8 cellular contexts compared by ENCODE assay signal in genomic region chr22:37077802-37078448, GRCh38. TPM values are rescaled to one million over a fixed set of nuclear protein-coding genes. Genes with fewer than 3 reads are reported as not detected.
A peak's percentile ranks its signal among the peaks of the same experiment; 100 is the strongest.
DNase-seq lines count a peak whose midpoint lies in the region; ATAC-seq lines count a peak whose summit lies in the region.

No MANE protein-coding gene starts in this region.

- H3K27me3 Mint-ChIP-seq in activated CD4-positive, alpha-beta memory T cell treated with anti-CD3 and anti-CD28 coated beads for 36 hours, result peaks cover 4% of the 10 kb centered on the region

- no peak overlapping the region for H3K4me3 ChIP-seq in MG63

- CTCF ChIA-PET in activated CD4-positive, alpha-beta memory T cell treated with anti-CD3 and anti-CD28 coated beads for 36 hours (lab: Charles Lee), result interaction anchor here (0.7 to 5.2 kb wide), 17 partner anchors 18 to 296 kb away, joined by 3 to 91 read pairs (median 4); partner anchors contain the start of gene IL2RB

- ATAC-seq in stimulated activated effector memory CD8-positive, alpha-beta T cell treated with anti-CD3 and anti-CD28 coated beads, Interleukin-12 subunit alpha, Interleukin-12 subunit beta, amount 100 ng/mL, for 72 hours, result peak; percentile 33
- ATAC-seq in GM18520 (IDR thresholded peaks at IDR 0.05; ENCODE audit: unreplicated experiment), result no peak
- ATAC-seq in GM21717 (IDR thresholded peaks at IDR 0.05; ENCODE audit: unreplicated experiment), result no peak

- peaks cover 45% of the 10 kb centered on the region for H3K27me3 ChIP-seq in MG63

- H3K9me3 Mint-ChIP-seq in activated CD4-positive, alpha-beta memory T cell treated with anti-CD3 and anti-CD28 coated beads for 36 hours, result no peaks in the 10 kb centered on the region
- H3K9me3 Mint-ChIP-seq in stimulated activated effector memory CD8-positive, alpha-beta T cell treated with anti-CD3 and anti-CD28 coated beads, Interleukin-12 subunit alpha, Interleukin-12 subunit beta, amount 100 ng/mL, for 72 hours, result no peaks in the 10 kb centered on the region

- H3K27ac Mint-ChIP-seq in activated CD4-positive, alpha-beta memory T cell treated with anti-CD3 and anti-CD28 coated beads for 36 hours, result peak overlapping the region; percentile 91
- H3K27ac Mint-ChIP-seq in stimulated activated effector memory CD8-positive, alpha-beta T cell treated with anti-CD3 and anti-CD28 coated beads, Interleukin-12 subunit alpha, Interleukin-12 subunit beta, amount 100 ng/mL, for 72 hours, result peak overlapping the region; percentile 99

- peaks cover 9% of the 10 kb centered on the region for H3K36me3 Mint-ChIP-seq in activated CD4-positive, alpha-beta memory T cell treated with anti-CD3 and anti-CD28 coated beads for 36 hours
- H3K36me3 Mint-ChIP-seq in stimulated activated effector memory CD8-positive, alpha-beta T cell treated with anti-CD3 and anti-CD28 coated beads, Interleukin-12 subunit alpha, Interleukin-12 subunit beta, amount 100 ng/mL, for 72 hours, result peaks cover 58% of the 10 kb centered on the region

- intact Hi-C loops in activated CD4-positive, alpha-beta memory T cell treated with anti-CD3 and anti-CD28 coated beads for 36 hours (cut with micrococcal nuclease), result loop anchor here (2.0 kb wide), 1 partner anchor 17 kb away; no protein-coding TSS in a partner anchor

- peak overlapping the region; percentile 49 for H3K4me3 Mint-ChIP-seq in activated CD4-positive, alpha-beta memory T cell treated with anti-CD3 and anti-CD28 coated beads for 36 hours
- H3K4me3 Mint-ChIP-seq in stimulated activated effector memory CD8-positive, alpha-beta T cell treated with anti-CD3 and anti-CD28 coated beads, Interleukin-12 subunit alpha, Interleukin-12 subunit beta, amount 100 ng/mL, for 72 hours, result peak overlapping the region; percentile 78

- POLR2A ChIA-PET in activated CD4-positive, alpha-beta memory T cell treated with anti-CD3 and anti-CD28 coated beads for 36 hours (lab: Charles Lee), result interaction anchor here (0.7 to 2.7 kb wide), 5 partner anchors 45 to 151 kb away, joined by 3 to 33 read pairs (median 4); partner anchors contain the start of gene IL2RB

- DNase-seq in GM03348 (ENCODE audit: low spot score) (peak; percentile 91), MG63 (peak; percentile 47), ecto neural progenitor cell (ENCODE audit: low spot score) (peak; percentile 86), mucosa of gallbladder (ENCODE audit: low spot score) (peak; percentile 63)
- DNase-seq in activated CD4-positive, alpha-beta memory T cell treated with anti-CD3 and anti-CD28 coated beads for 36 hours, result peak; percentile 91
- peak; percentile 92 to 94 for DNase-seq in stimulated activated effector memory CD8-positive, alpha-beta T cell treated with anti-CD3 and anti-CD28 coated beads, Interleukin-12 subunit alpha, Interleukin-12 subunit beta, amount 100 ng/mL, for 72 hours (ENCODE audit: low spot score in 2 of 2)

- no peaks in the 10 kb centered on the region for H3K36me3 ChIP-seq in MG63

- no peaks in the 10 kb centered on the region for H3K9me3 ChIP-seq in MG63

- H3K4me1 Mint-ChIP-seq in activated CD4-positive, alpha-beta memory T cell treated with anti-CD3 and anti-CD28 coated beads for 36 hours (ENCODE audit: low read depth), result peaks cover 52% of the 10 kb centered on the region
- H3K4me1 Mint-ChIP-seq in stimulated activated effector memory CD8-positive, alpha-beta T cell treated with anti-CD3 and anti-CD28 coated beads, Interleukin-12 subunit alpha, Interleukin-12 subunit beta, amount 100 ng/mL, for 72 hours, result peaks cover 63% of the 10 kb centered on the region

RNA-seq across cellular contexts. Expression of gene KCTD17, which starts 26.4 kb away (rescaled TPM):
- 7.6 and 29.1 TPM in 2 replicates for total RNA-seq in MG63 (2014; rRNA removed; shearing (Covaris generic); ENCODE audit: low replicate concordance)
- total RNA-seq in activated CD4-positive, alpha-beta memory T cell treated with anti-CD3 and anti-CD28 coated beads for 36 hours, result 10 to 100 TPM; 46.0 to 47.3 TPM
- total RNA-seq in mucosa of gallbladder, result 51.9 TPM

RNA-seq across cellular contexts. Expression of gene TMPRSS6, which starts 31.6 kb away (rescaled TPM):
- not detected in 2 replicates for total RNA-seq in MG63 (2014; rRNA removed; shearing (Covaris generic); ENCODE audit: low replicate concordance)
- total RNA-seq in activated CD4-positive, alpha-beta memory T cell treated with anti-CD3 and anti-CD28 coated beads for 36 hours, result 10 to 100 TPM; 39.9 to 42.1 TPM
- 9.2 TPM for total RNA-seq in mucosa of gallbladder

RNA-seq across cellular contexts. Expression of gene MPST, which starts 58.4 kb away (rescaled TPM):
- 95.7 and 112 TPM in 2 replicates for total RNA-seq in MG63 (2014; rRNA removed; shearing (Covaris generic); ENCODE audit: low replicate concordance)
- 10 to 100 TPM; 16.9 to 17.6 TPM for total RNA-seq in activated CD4-positive, alpha-beta memory T cell treated with anti-CD3 and anti-CD28 coated beads for 36 hours
- 129 TPM for total RNA-seq in mucosa of gallbladder

RNA-seq across cellular contexts. Expression of gene TST, which starts 58.7 kb away (rescaled TPM):
- total RNA-seq in MG63 (2014; rRNA removed; shearing (Covaris generic); ENCODE audit: low replicate concordance), result 29.6 and 52.6 TPM in 2 replicates
- 1 to 10 TPM; 5.5 TPM for total RNA-seq in activated CD4-positive, alpha-beta memory T cell treated with anti-CD3 and anti-CD28 coated beads for 36 hours
- total RNA-seq in mucosa of gallbladder, result 281 TPM

Comparison
In these comparisons a context has a peak if more than half of its experiments do, and no peak if none do; other contexts are left out.
1. RNA of gene TMPRSS6, which starts 31.6 kb away (total RNA-seq): 39.9 to 42.1 TPM in activated CD4-positive, alpha-beta memory T cell treated with anti-CD3 and anti-CD28 coated beads for 36 hours and 9.2 TPM in mucosa of gallbladder (single experiment); not detected in MG63; every median in the first group is over 10 times any median in the second.
2. Peak in every context shown above with its lines, with median percentiles within 50 percentile points of each other: DNase-seq.